Comparison of ENCODE assay signal across 9 cellular contexts in genomic region chr12:55797068-55797467, GRCh38. TPM values are rescaled to one million over a fixed set of nuclear protein-coding genes. Genes with fewer than 3 reads are reported as not detected.
DNase-seq lines count a peak whose midpoint lies in the region; ATAC-seq and TF ChIP-seq lines count a peak whose summit lies in the region.
"Had no signal": no experiment of that assay in that cellular context is flagged by ENCODE, and none has a peak within 500 bp of the region (broad histone marks: within the 10 kb centered on the region; RNA-seq: fewer than 3 reads in every experiment).

No MANE protein-coding gene starts in this region.

- no peaks in the 10 kb centered on the region for H3K4me1 ChIP-seq in adrenal gland (replicated peaks in 1 of 2)
- H3K4me1 ChIP-seq in uterus = no peaks in the 10 kb centered on the region

- H3K27me3 ChIP-seq in adrenal gland (no peaks in the 10 kb centered on the region), uterus (no peaks in the 10 kb centered on the region)

- H3K4me3 ChIP-seq in adrenal gland (no peak overlapping the region), uterus (no peak overlapping the region)

- WGBS in adrenal gland, 4 donors = 41 to 56% (median 45%) methylated on average over 5 of the region's 5 CpGs

- peak; percentile 64 for TF ChIP-seq CTCF in LNCAP (IDR thresholded peaks at IDR 0.05)
- TF ChIP-seq CTCF in adrenal gland (IDR thresholded peaks at IDR 0.05) = peak in 5 of 6 experiments; percentile 31 to 57 (median 51)
- TF ChIP-seq CTCF in uterus (IDR thresholded peaks at IDR 0.05) = peak; percentile 35 to 59 (median 48)

- no peaks in the 10 kb centered on the region for H3K9me3 ChIP-seq in adrenal gland (replicated peaks in 1 of 3)
- H3K9me3 ChIP-seq in uterus = no peaks in the 10 kb centered on the region

- ATAC-seq in HG03520 (IDR thresholded peaks at IDR 0.05; ENCODE audit: unreplicated experiment) = no peak

- TF ChIP-seq POLR2A in adrenal gland (IDR thresholded peaks at IDR 0.05) (no peak), uterus (IDR thresholded peaks at IDR 0.05) (no peak)

- peak; percentile 0 for DNase-seq in DMS79 treated with DMSO at 0.1 percent for 48 hours (lab: John Stamatoyannopoulos, UW)
- no peak for DNase-seq in DMS79 (lab: John Stamatoyannopoulos, UW)
- DNase-seq in adrenal gland = peak in 3 of 7 donors; percentile 35 to 42 (median 36)
- DNase-seq in inferior parietal cortex (ENCODE audit: extremely low spot score) = peak; percentile 63
- DNase-seq in uterus = peak in 1 of 2 donors; percentile 38
- DNase-seq in germinal center (ENCODE audit: low spot score) = no peak
- DNase-seq: right cardiac atrium had no signal

- H3K36me3 ChIP-seq in adrenal gland (replicated peaks in 1 of 2) = peaks cover 0 to 80% of the 10 kb centered on the region in 2 donors
- H3K36me3 ChIP-seq in uterus = no peaks in the 10 kb centered on the region

- intact Hi-C loops in adrenal gland (cut with DNase I) (loop anchor here in 1 of 2 donors (5.0 kb wide), 1 partner anchor 55 kb away; the partner anchor contains the start of gene GDF11), uterus (cut with DNase I; ENCODE audit: low total_unique reads) (no loop called here)

- H3K27ac ChIP-seq in adrenal gland (no peak overlapping the region), uterus (no peak overlapping the region)

RNA-seq across cellular contexts. Expression of gene SARNP, which starts 20.5 kb away (rescaled TPM):
- total RNA-seq in adrenal gland (10 to 100 TPM; 23.2 to 65.1 (median 55.2) TPM), uterus (100 to 1,000 TPM in 1 of 4 donors, 10 to 100 TPM in 3; 45.9 to 106 (median 66.6) TPM)
- 100 to 1,000 TPM; 113 to 131 (median 117) TPM for polyA plus RNA-seq in adrenal gland

RNA-seq across cellular contexts. Expression of gene ORMDL2, which starts 20.8 kb away (rescaled TPM):
- 10 to 100 TPM; 11.7 to 67.5 (median 25.8) TPM for total RNA-seq in adrenal gland
- 10 to 100 TPM; 45.4 to 97.7 (median 68.6) TPM for polyA plus RNA-seq in adrenal gland
- total RNA-seq in uterus = 10 to 100 TPM in 1 of 4 donors, 1 to 10 TPM in 3; 1.3 to 38.6 (median 7.5) TPM

RNA-seq across cellular contexts. Expression of gene DNAJC14, which starts 32.3 kb away (rescaled TPM):
- 10 to 100 TPM; 26.3 to 50.0 (median 31.7) TPM for total RNA-seq in adrenal gland
- 10 to 100 TPM in 2 of 3 donors, 1 to 10 TPM in 1; 9.9 to 31.2 (median 12.4) TPM for polyA plus RNA-seq in adrenal gland
- 100 to 1,000 TPM in 1 of 4 donors, 10 to 100 TPM in 2, 1 to 10 TPM in 1; 4.1 to 100 (median 40.2) TPM for total RNA-seq in uterus

RNA-seq across cellular contexts. Expression of gene MMP19, which starts 45.7 kb away (rescaled TPM):
- 10 to 100 TPM in 3 of 8 donors, 1 to 10 TPM in 5; 1.9 to 17.3 (median 7.2) TPM for total RNA-seq in adrenal gland
- 10 to 100 TPM in 2 of 3 donors, 1 to 10 TPM in 1; 8.0 to 15.8 (median 15.3) TPM for polyA plus RNA-seq in adrenal gland
- 10 to 100 TPM in 2 of 4 donors, 1 to 10 TPM in 2; 5.6 to 36.6 (median 11.4) TPM for total RNA-seq in uterus

RNA-seq across cellular contexts. Expression of gene GDF11, which starts 54.1 kb away (rescaled TPM):
- total RNA-seq in adrenal gland (1 to 10 TPM; 3.3 to 8.3 (median 7.1) TPM), uterus (10 to 100 TPM in 1 of 4 donors, 1 to 10 TPM in 2, under 1 TPM in 1; 0.77 to 17.1 (median 5.0) TPM)
- polyA plus RNA-seq in adrenal gland = 1 to 10 TPM; 2.4 to 4.1 (median 3.8) TPM

Comparison
In these comparisons a context has a peak if more than half of its experiments do, and no peak if none do; other contexts are left out.
1. DNase-seq: peak in DMS79 treated with DMSO at 0.1 percent for 48 hours (single experiment) and inferior parietal cortex (single experiment); none in DMS79 (single experiment) and germinal center (single experiment).
2. Peak in every context shown above with its lines, with median percentiles within 50 percentile points of each other: CTCF ChIP-seq.